10 cellular contexts compared by ENCODE assay signal in genomic region chr11:128627666-128628342, GRCh38. TPM values are rescaled to one million over a fixed set of nuclear protein-coding genes. Genes with fewer than 3 reads are reported as not detected.
A peak's percentile ranks its signal among the peaks of the same experiment; 100 is the strongest.
DNase-seq lines count a peak whose midpoint lies in the region; ATAC-seq and TF ChIP-seq lines count a peak whose summit lies in the region.
"Had no signal": no experiment of that assay in that cellular context is flagged by ENCODE, and none has a peak within 500 bp of the region (broad histone marks: within the 10 kb centered on the region; RNA-seq: fewer than 3 reads in every experiment).

No MANE protein-coding gene starts in this region.

- H3K4me2 ChIP-seq in DND-41 (ENCODE audit: insufficient read depth, low read length), result no peak overlapping the region

- H3K4me1 ChIP-seq in DND-41 (ENCODE audit: insufficient read depth, low read length) (peaks cover 57% of the 10 kb centered on the region), esophagus muscularis mucosa (peaks cover 14 to 19% (median 15%) of the 10 kb centered on the region in 4 donors)

- peak; percentile 22 for TF ChIP-seq CTCF in DND-41 (IDR thresholded peaks at IDR 0.05; ENCODE audit: borderline replicate concordance, extremely low read depth, low read length, poor library complexity, severe bottlenecking)
- no peak for TF ChIP-seq CTCF in esophagus muscularis mucosa (IDR thresholded peaks at IDR 0.05)

- H3K27ac ChIP-seq in DND-41 (ENCODE audit: low read length), result no peak overlapping the region; the same call in 1 of the 2 replicates
- peak overlapping the region; percentile 64 for H3K27ac ChIP-seq in KOPT-K1 (ENCODE audit: low read depth, low read length, poor library complexity, severe bottlenecking)
- H3K27ac ChIP-seq in esophagus muscularis mucosa (replicated peaks in 1 of 4), result no peak overlapping the region
- H3K27ac ChIP-seq: pancreas, thoracic aorta had no signal

- no peak for ATAC-seq in DND-41 (ENCODE audit: insufficient read depth, low read depth)
- peak; percentile 50 for ATAC-seq in GM19397 (IDR thresholded peaks at IDR 0.05; ENCODE audit: unreplicated experiment)
- no peak for ATAC-seq in HG02852 (IDR thresholded peaks at IDR 0.05; ENCODE audit: unreplicated experiment)
- ATAC-seq: pancreas had no signal

- DNase-seq in DND-41 (no peak), esophagus muscularis mucosa (ENCODE audit: extremely low spot score) (peak; percentile 57), SHP77 (lab: John Stamatoyannopoulos, UW) (no peak), DMS79 treated with DMSO at 0.1 percent for 48 hours (lab: John Stamatoyannopoulos, UW) (no peak), NCI-H446 (lab: John Stamatoyannopoulos, UW) (no peak)

- no peak overlapping the region for H3K9ac ChIP-seq in DND-41 (ENCODE audit: low read depth, low read length)

- TF ChIP-seq EP300 in esophagus muscularis mucosa (IDR thresholded peaks at IDR 0.05), result no peak

- H3K4me3 ChIP-seq in DND-41 (ENCODE audit: low read depth in 1 of 2, low read length in 2 of 2) (no peak overlapping the region), esophagus muscularis mucosa (no peak overlapping the region)
- H3K4me3 ChIP-seq: pancreas, thoracic aorta had no signal

- H4K20me1 ChIP-seq in DND-41 (ENCODE audit: insufficient read depth, low read length), result no peaks in the 10 kb centered on the region

- TF ChIP-seq POLR2A in esophagus muscularis mucosa (IDR thresholded peaks at IDR 0.05; ENCODE audit: low read depth), result no peak

- no peaks in the 10 kb centered on the region for H3K79me2 ChIP-seq in DND-41 (ENCODE audit: insufficient read depth, low read length)

- WGBS in esophagus muscularis mucosa, result 94% methylated on average over 7 of the region's 7 CpGs

- H3K36me3 ChIP-seq in DND-41 (ENCODE audit: insufficient read depth, low read length) (no peaks in the 10 kb centered on the region), KOPT-K1 (ENCODE audit: insufficient read depth, low read length) (no peaks in the 10 kb centered on the region), esophagus muscularis mucosa (no peaks in the 10 kb centered on the region)
- H3K36me3 ChIP-seq: pancreas, thoracic aorta had no signal

- no peaks in the 10 kb centered on the region for H3K9me3 ChIP-seq in DND-41 (ENCODE audit: insufficient read depth, low read length, severe bottlenecking)
- no peaks in the 10 kb centered on the region for H3K9me3 ChIP-seq in KOPT-K1 (ENCODE audit: insufficient read depth, low read length, poor library complexity, severe bottlenecking)
- no peaks in the 10 kb centered on the region for H3K9me3 ChIP-seq in esophagus muscularis mucosa
- H3K9me3 ChIP-seq: pancreas, thoracic aorta had no signal

- no peaks in the 10 kb centered on the region for H3K27me3 ChIP-seq in DND-41 (ENCODE audit: insufficient read depth, low read length, poor library complexity)
- H3K27me3 ChIP-seq in esophagus muscularis mucosa, result no peaks in the 10 kb centered on the region
- H3K27me3 ChIP-seq: pancreas had no signal

- intact Hi-C loops in esophagus muscularis mucosa (cut with DNase I), result loop anchor here (2.0 kb wide), 1 partner anchor 333 kb away; no protein-coding TSS in a partner anchor

- no peak overlapping the region for H2AFZ ChIP-seq in DND-41 (ENCODE audit: low read depth, low read length)

RNA-seq across cellular contexts. Expression of gene ETS1, which starts 40.4 kb away (rescaled TPM):
- 10 to 100 TPM; 39.5 to 74.4 (median 59.7) TPM for total RNA-seq in esophagus muscularis mucosa
